In genomic region chr3:197195326-197195725, GRCh38 we compare ENCODE assay signal across 34 cellular contexts.
"Had no signal": no experiment of that assay in that cellular context is flagged by ENCODE, and none has a peak within 500 bp of the region (broad histone marks: within the 10 kb centered on the region; RNA-seq: fewer than 3 reads in every experiment).

No MANE protein-coding gene starts in this region.

- H3K4me3 Mint-ChIP-seq: activated B cell treated with CpG ODN at 0.5 μM for 24 hours; activated CD8-positive, alpha-beta T cell treated with anti-CD3 and anti-CD28 coated beads for 36 hours; activated naive CD8-positive, alpha-beta T cell treated with anti-CD3 and anti-CD28 coated beads, Interleukin-2, amount 10 ng/mL, durations not matched to agents 7 days and 5 days; activated T-cell treated with anti-CD3 and anti-CD28 coated beads, Interleukin-2, amount 50 U/mL, for 4 hours; activated T-helper 17 cell treated with anti-CD3 and anti-CD28 coated beads, Interleukin-2, amount 50 U/mL, for 72 hours; dendritic cell treated with granulocyte-macrophage colony-stimulating factor and Interleukin-4, amounts not matched to agents 40 ng/mL and 50 ng/mL, for 4 days; endodermal cell; T-cell; T-helper 1 cell treated with Interleukin-12 subunit alpha and Interleukin-12 subunit beta and Interleukin-4 antibody, amounts not matched to agents 30 μg/mL and 1 μg/mL, for 36 hours; T-helper 2 cell treated with Interferon-gamma antibody and Interleukin-4, amounts not matched to agents 5 μg/mL and 100 μg/mL, for 36 hours had no signal

- DNase-seq: activated B cell treated with CpG ODN at 0.5 μM for 24 hours; activated CD4-positive, alpha-beta T cell treated with anti-CD3 and anti-CD28 coated beads for 48 hours; activated CD4-positive, alpha-beta T cell treated with anti-CD3 and anti-CD28 coated beads, Interleukin-2, amount 50 U/mL, for 1 hour; activated CD4-positive, alpha-beta T cell treated with anti-CD3 and anti-CD28 coated beads, Interleukin-2, amount 50 U/mL, for 48 hours; activated CD8-positive, alpha-beta memory T cell treated with anti-CD3 and anti-CD28 coated beads for 24 hours; activated CD8-positive, alpha-beta T cell treated with anti-CD3 and anti-CD28 coated beads for 36 hours; activated effector memory CD4-positive, alpha-beta T cell treated with Interleukin-2 at 50 U/mL for 16 hours; activated gamma-delta T cell treated with Interleukin-2 at 50 U/mL for 16 hours; activated naive CD4-positive, alpha-beta T cell treated with anti-CD3 and anti-CD28 coated beads, Interleukin-2, amount 50 U/mL, for 16 hours; activated naive CD4-positive, alpha-beta T cell treated with Interleukin-2 at 50 U/mL for 16 hours; activated naive CD8-positive, alpha-beta T cell treated with anti-CD3 and anti-CD28 coated beads, Interleukin-2, amount 10 ng/mL, durations not matched to agents 7 days and 5 days; activated T-cell treated with anti-CD3 and anti-CD28 coated beads, Interleukin-2, amount 50 U/mL, for 4 hours; amniotic stem cell; anterior cingulate cortex; brain microvascular endothelial cell; caudate nucleus; cerebellar nuclear complex; dorsolateral prefrontal cortex; effector memory CD4-positive, alpha-beta T cell; endodermal cell; foreskin fibroblast; glutamatergic neuron; heart left ventricle; T-cell; T1000; WERI-Rb-1 had no signal

- H3K27me3 Mint-ChIP-seq: activated B cell treated with CpG ODN at 0.5 μM for 24 hours; activated CD8-positive, alpha-beta T cell treated with anti-CD3 and anti-CD28 coated beads for 36 hours; activated naive CD8-positive, alpha-beta T cell treated with anti-CD3 and anti-CD28 coated beads, Interleukin-2, amount 10 ng/mL, durations not matched to agents 7 days and 5 days; activated T-helper 17 cell treated with anti-CD3 and anti-CD28 coated beads, Interleukin-2, amount 50 U/mL, for 72 hours; dendritic cell treated with granulocyte-macrophage colony-stimulating factor and Interleukin-4, amounts not matched to agents 40 ng/mL and 50 ng/mL, for 4 days; T-cell had no signal

- H3K27ac ChIP-seq: brain microvascular endothelial cell, coronary artery, dorsolateral prefrontal cortex, heart left ventricle, WERI-Rb-1 had no signal

- H3K27me3 ChIP-seq: brain microvascular endothelial cell, dorsolateral prefrontal cortex, heart left ventricle had no signal

- ATAC-seq: activated CD4-positive, CD25-positive, alpha-beta regulatory T cell treated with anti-CD3 and anti-CD28 coated beads, Interleukin-2, amount 50 U/mL, for 24 hours; activated CD8-positive, alpha-beta T cell treated with anti-CD3 and anti-CD28 coated beads for 36 hours; activated T-cell treated with anti-CD3 and anti-CD28 coated beads, Interleukin-2, amount 50 U/mL, for 4 hours; activated T-helper 17 cell treated with anti-CD3 and anti-CD28 coated beads, Interleukin-2, amount 50 U/mL, for 72 hours; heart left ventricle; T-cell had no signal

- FAIRE-seq: astrocyte, frontal cortex had no signal

- H3K36me3 ChIP-seq: WERI-Rb-1 had no signal

- H3K9me3 ChIP-seq: heart left ventricle had no signal

- H3K9me3 Mint-ChIP-seq: activated naive CD8-positive, alpha-beta T cell treated with anti-CD3 and anti-CD28 coated beads, Interleukin-2, amount 10 ng/mL, durations not matched to agents 7 days and 5 days; activated T-cell treated with anti-CD3 and anti-CD28 coated beads, Interleukin-2, amount 50 U/mL, for 4 hours; activated T-helper 17 cell treated with anti-CD3 and anti-CD28 coated beads, Interleukin-2, amount 50 U/mL, for 72 hours; dendritic cell treated with granulocyte-macrophage colony-stimulating factor and Interleukin-4, amounts not matched to agents 40 ng/mL and 50 ng/mL, for 4 days; endodermal cell; T-helper 1 cell treated with Interleukin-12 subunit alpha and Interleukin-12 subunit beta and Interleukin-4 antibody, amounts not matched to agents 30 μg/mL and 1 μg/mL, for 36 hours; T-helper 2 cell treated with Interferon-gamma antibody and Interleukin-4, amounts not matched to agents 5 μg/mL and 100 μg/mL, for 36 hours had no signal

- H3K4me3 ChIP-seq: coronary artery, dorsolateral prefrontal cortex, heart left ventricle had no signal

- H3K27ac Mint-ChIP-seq: activated B cell treated with CpG ODN at 0.5 μM for 24 hours; activated CD8-positive, alpha-beta T cell treated with anti-CD3 and anti-CD28 coated beads for 36 hours; activated naive CD8-positive, alpha-beta T cell treated with anti-CD3 and anti-CD28 coated beads, Interleukin-2, amount 10 ng/mL, durations not matched to agents 7 days and 5 days; activated T-helper 17 cell treated with anti-CD3 and anti-CD28 coated beads, Interleukin-2, amount 50 U/mL, for 72 hours; dendritic cell treated with granulocyte-macrophage colony-stimulating factor and Interleukin-4, amounts not matched to agents 40 ng/mL and 50 ng/mL, for 4 days; endodermal cell; T-cell; T-helper 1 cell treated with Interleukin-12 subunit alpha and Interleukin-12 subunit beta and Interleukin-4 antibody, amounts not matched to agents 30 μg/mL and 1 μg/mL, for 36 hours; T-helper 2 cell treated with Interferon-gamma antibody and Interleukin-4, amounts not matched to agents 5 μg/mL and 100 μg/mL, for 36 hours had no signal
